ENCODE assay signal across 13 cellular contexts in the genomic region with DNA sequence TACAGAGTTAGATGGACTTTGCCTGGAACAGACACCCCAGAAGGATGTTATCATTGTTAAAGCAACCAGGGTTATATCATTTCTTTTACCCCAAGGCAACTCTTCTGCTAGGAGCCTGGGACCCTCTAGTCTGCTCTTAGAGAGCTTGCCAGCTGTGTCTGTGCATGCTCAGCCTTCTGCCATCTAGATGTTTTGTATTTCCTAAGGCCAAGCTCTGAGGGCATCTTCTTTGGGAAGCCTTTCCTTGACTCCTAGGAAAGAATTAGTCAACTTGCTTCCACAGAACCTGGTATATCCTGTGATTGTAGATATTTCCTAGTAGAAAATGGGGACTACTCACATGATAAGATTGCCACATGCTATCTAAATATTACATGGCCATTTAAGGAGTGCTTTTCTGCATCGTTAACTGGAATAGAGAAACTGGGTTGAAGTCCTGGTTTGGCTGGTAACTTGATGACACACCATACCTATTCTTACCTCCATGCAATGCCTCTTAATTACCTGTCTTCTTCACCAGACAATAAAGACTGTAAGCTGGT.
DNase-seq lines count a peak whose midpoint lies in the region; ATAC-seq, FAIRE-seq and TF ChIP-seq lines count a peak whose summit lies in the region.
"Had no signal": no experiment of that assay in that cellular context is flagged by ENCODE, and none has a peak within 500 bp of the region (broad histone marks: within the 10 kb centered on the region; RNA-seq: fewer than 3 reads in every experiment).

No MANE protein-coding gene starts in this region.

- no TSS peak for BruUV-seq in K562 (replicated peaks; lab: Mats Ljungman, UMichigan)

- POLR2A ChIA-PET in K562 (lab: Yijun Ruan, JAX): interaction anchor here (1.0 to 1.2 kb wide), 3 partner anchors 13 to 120 kb away, joined by 3 to 4 read pairs (median 4); no protein-coding TSS in a partner anchor

- no peak for TF ChIP-seq CTCF in K562 (IDR thresholded peaks at IDR 0.05 in 2 of 3, conservative IDR thresholded peaks at IDR 0.05 in 1 of 3; ENCODE audit: insufficient read depth in 2 of 3, low read depth in 1 of 3, low read length in 3 of 3)

- no peak for TF ChIP-seq RAD21 in K562 (CRISPR knock-in tag; conservative IDR thresholded peaks at IDR 0.05 in 1 of 2, IDR thresholded peaks at IDR 0.05 in 1 of 2)

- H3K9ac ChIP-seq in K562 (ENCODE audit: insufficient read depth in 1 of 2, low read depth in 2 of 2, low read length in 2 of 2): no peak overlapping the region

- peak overlapping the region in 2 of 8 donors; percentile 27 to 30 for H3K4me3 Mint-ChIP-seq in naive B cell

- H3K4me1 ChIP-seq in K562 (replicated peaks in 1 of 2; ENCODE audit: control insufficient read depth in 2 of 2, insufficient read depth in 2 of 2, low read length in 2 of 2): peaks cover 0 to 15% of the 10 kb centered on the region in 2 experiments; a peak in 3 of 5 replicates

- H3K9me3 ChIP-seq in K562 (replicated peaks; ENCODE audit: control insufficient read depth, insufficient read depth, low read depth, low read length): no peaks in the 10 kb centered on the region
- H3K9me3 ChIP-seq: upper lobe of left lung had no signal

- no peaks in the 10 kb centered on the region for H3K27me3 Mint-ChIP-seq in naive B cell

- no peaks in the 10 kb centered on the region for H4K20me1 ChIP-seq in K562 (replicated peaks; ENCODE audit: control insufficient read depth, insufficient read depth, low read length)

- H3K27me3 ChIP-seq in K562 (ENCODE audit: control insufficient read depth in 2 of 2, insufficient read depth in 2 of 2, low read length in 2 of 2): no peaks in the 10 kb centered on the region
- H3K27me3 ChIP-seq: upper lobe of left lung had no signal

- WGBS in K562 (ENCODE audit: insufficient coverage, low coverage, missing lambda C conversion rate): 13% methylated on average over 1 of the region's 1 CpG

- ATAC-seq in HG03095 (IDR thresholded peaks at IDR 0.05; ENCODE audit: unreplicated experiment) (peak; percentile 2), K562 (no peak; the same call in 2 of the 3 replicates), naive B cell (ENCODE audit: low read depth in 2 of 2) (no peak), HG03457 (IDR thresholded peaks at IDR 0.05; ENCODE audit: unreplicated experiment) (no peak), GM21360 (IDR thresholded peaks at IDR 0.05; ENCODE audit: unreplicated experiment) (no peak)

- peak overlapping the region in 4 of 6 donors; percentile 17 to 87 (median 52) for H3K27ac Mint-ChIP-seq in naive B cell

- peaks cover 0 to 3% of the 10 kb centered on the region in 2 donors for H3K36me3 Mint-ChIP-seq in naive B cell

- H3K9me3 Mint-ChIP-seq in naive B cell: peaks cover 0 to 3% (median 0%) of the 10 kb centered on the region in 7 donors

- no peak for TF ChIP-seq POLR2A in K562 (conservative IDR thresholded peaks at IDR 0.05)

- H3K4me3 ChIP-seq in K562: no peak overlapping the region
- H3K4me3 ChIP-seq: upper lobe of left lung had no signal

- FAIRE-seq in K562 (lab: Jason Lieb, UNC): peak; percentile 11

- CTCF ChIA-PET in K562 (lab: Yijun Ruan, JAX; ENCODE audit: low intra/inter-chr PET ratio): interaction anchor here (0.8 kb wide), 1 partner anchor 130 kb away, joined by 3 read pairs; no protein-coding TSS in a partner anchor

- intact Hi-C loops in K562 (cut with micrococcal nuclease): loop anchor here (1.0 kb wide), 1 partner anchor 129 kb away; no protein-coding TSS in a partner anchor

- in situ Hi-C loops in K562 (cut with MboI): no loop called here

- H3K9me1 ChIP-seq in K562 (ENCODE audit: control insufficient read depth, insufficient read depth, low read length): no peaks in the 10 kb centered on the region

- peaks cover 17% of the 10 kb centered on the region for H3K79me2 ChIP-seq in K562 (ENCODE audit: control insufficient read depth, insufficient read depth, low read length)

- no peak overlapping the region for H3K4me2 ChIP-seq in K562 (ENCODE audit: insufficient read depth, low read length)

- no peak for TF ChIP-seq EP300 in K562 (IDR thresholded peaks at IDR 0.05; ENCODE audit: low read length)

- DNase-seq in CD1c-positive myeloid dendritic cell (ENCODE audit: extremely low spot score): peak; percentile 22
- no peak for DNase-seq in K562 (ENCODE audit: extremely low read depth in 1 of 4, low spot score in 3 of 4)
- no peak for DNase-seq in naive B cell
- DNase-seq in NCI-H1092 treated with DMSO at 0.1 percent for 48 hours (lab: John Stamatoyannopoulos, UW): no peak
- DNase-seq in NCI-H2171 treated with DMSO at 0.1 percent for 48 hours (lab: John Stamatoyannopoulos, UW): no peak
- DNase-seq: DMS 273 treated with DMSO at 0.1 percent for 48 hours, mesendoderm, NCI-H510A, upper lobe of left lung had no signal

- peaks cover 2% of the 10 kb centered on the region; the same call in 1 of the 3 replicates for H3K36me3 ChIP-seq in K562 (ENCODE audit: control insufficient read depth, insufficient read depth, low read length)
- H3K36me3 ChIP-seq: upper lobe of left lung had no signal

- peaks cover 77 to 88% (median 87%) of the 10 kb centered on the region in 3 donors for H3K4me1 Mint-ChIP-seq in naive B cell

- H3K27ac ChIP-seq in K562 (ENCODE audit: extremely low read depth, low read depth, low read length): no peak overlapping the region
- H3K27ac ChIP-seq: epithelial cell of prostate had no signal

- no peak overlapping the region for H2AFZ ChIP-seq in K562 (ENCODE audit: low read depth, low read length)

TF ChIP-seq in K562, 482 proteins besides CTCF, POLR2A, EP300 and RAD21 (continues in another document):
- TF ChIP-seq CEBPG (CRISPR knock-in tag; IDR thresholded peaks at IDR 0.05) (no peak), CEBPG (tag; conservative IDR thresholded peaks at IDR 0.05 in 1 of 2, IDR thresholded peaks at IDR 0.05 in 1 of 2) (peak in 1 of 2 experiments; percentile 58; a peak in 3 of 4 replicates), CEBPB (tag; IDR thresholded peaks at IDR 0.05) (peak; percentile 49; the same call in 1 of the 2 replicates), KLF1 (tag; IDR thresholded peaks at IDR 0.05) (no peak), RBM14 (IDR thresholded peaks at IDR 0.05; ENCODE audit: borderline replicate concordance, insufficient read depth, low read depth, low read length) (no peak), SRF (CRISPR knock-in tag; IDR thresholded peaks at IDR 0.05) (peak in 1 of 2 experiments; percentile 61; a peak in 1 of 4 replicates), YY1 (IDR thresholded peaks at IDR 0.05; ENCODE audit: borderline replicate concordance in 1 of 3, control insufficient read depth in 1 of 3, extremely low read depth in 1 of 3, insufficient read depth in 3 of 3, insufficient read length in 1 of 3, insufficient replicate concordance in 2 of 3, low read depth in 1 of 3, low read length in 2 of 3) (no peak), TGIF2 (CRISPR knock-in tag; IDR thresholded peaks at IDR 0.05) (no peak), SMAD3 (CRISPR knock-in tag; conservative IDR thresholded peaks at IDR 0.05) (no peak), CHD1 (IDR thresholded peaks at IDR 0.05; ENCODE audit: low read length) (no peak), HCFC1 (IDR thresholded peaks at IDR 0.05; ENCODE audit: low read depth, low read length) (no peak), FOXJ2 (tag; IDR thresholded peaks at IDR 0.05) (no peak), CBX3 (IDR thresholded peaks at IDR 0.05; ENCODE audit: borderline replicate concordance in 1 of 2, low read length in 2 of 2) (no peak), SRSF9 (IDR thresholded peaks at IDR 0.05; ENCODE audit: borderline replicate concordance, low read depth, low read length) (no peak), SAFB2 (IDR thresholded peaks at IDR 0.05; ENCODE audit: borderline replicate concordance, low read depth, low read length, severe bottlenecking) (no peak), CHCHD3 (CRISPR knock-in tag; IDR thresholded peaks at IDR 0.05) (no peak), FOSL1 (tag; conservative IDR thresholded peaks at IDR 0.05) (peak; percentile 62; the same call in 1 of the 2 replicates), FOXP1 (CRISPR knock-in tag; IDR thresholded peaks at IDR 0.05) (no peak), HLTF (IDR thresholded peaks at IDR 0.05) (no peak), POLR2B (IDR thresholded peaks at IDR 0.05; ENCODE audit: low read depth, partially characterized antibody) (no peak)
- TF ChIP-seq, protein P1, sequence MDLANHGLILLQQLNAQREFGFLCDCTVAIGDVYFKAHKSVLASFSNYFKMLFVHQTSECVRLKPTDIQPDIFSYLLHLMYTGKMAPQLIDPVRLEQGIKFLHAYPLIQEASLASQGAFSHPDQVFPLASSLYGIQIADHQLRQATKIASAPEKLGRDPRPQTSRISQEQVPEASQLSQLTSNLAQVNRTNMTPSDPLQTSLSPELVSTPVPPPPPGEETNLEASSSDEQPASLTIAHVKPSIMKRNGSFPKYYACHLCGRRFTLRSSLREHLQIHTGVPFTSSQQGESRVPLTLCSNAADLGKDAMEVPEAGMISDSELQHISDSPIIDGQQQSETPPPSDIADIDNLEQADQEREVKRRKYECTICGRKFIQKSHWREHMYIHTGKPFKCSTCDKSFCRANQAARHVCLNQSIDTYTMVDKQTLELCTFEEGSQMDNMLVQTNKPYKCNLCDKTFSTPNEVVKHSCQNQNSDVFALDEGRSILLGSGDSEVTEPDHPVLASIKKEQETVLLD (IDR thresholded peaks at IDR 0.05): no peak
- TF ChIP-seq, protein P2, sequence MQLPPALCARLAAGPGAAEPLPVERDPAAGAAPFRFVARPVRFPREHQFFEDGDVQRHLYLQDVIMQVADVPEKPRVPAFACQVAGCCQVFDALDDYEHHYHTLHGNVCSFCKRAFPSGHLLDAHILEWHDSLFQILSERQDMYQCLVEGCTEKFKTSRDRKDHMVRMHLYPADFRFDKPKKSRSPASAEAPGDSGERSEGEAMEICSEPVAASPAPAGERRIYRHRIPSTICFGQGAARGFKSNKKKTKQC (CRISPR knock-in tag; IDR thresholded peaks at IDR 0.05): no peak
- TF ChIP-seq, protein P3, sequence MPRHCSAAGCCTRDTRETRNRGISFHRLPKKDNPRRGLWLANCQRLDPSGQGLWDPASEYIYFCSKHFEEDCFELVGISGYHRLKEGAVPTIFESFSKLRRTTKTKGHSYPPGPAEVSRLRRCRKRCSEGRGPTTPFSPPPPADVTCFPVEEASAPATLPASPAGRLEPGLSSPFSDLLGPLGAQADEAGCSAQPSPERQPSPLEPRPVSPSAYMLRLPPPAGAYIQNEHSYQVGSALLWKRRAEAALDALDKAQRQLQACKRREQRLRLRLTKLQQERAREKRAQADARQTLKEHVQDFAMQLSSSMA (CRISPR knock-in tag; IDR thresholded peaks at IDR 0.05): no peak
